Comparison of ENCODE assay signal across 9 cellular contexts in the genomic region with DNA sequence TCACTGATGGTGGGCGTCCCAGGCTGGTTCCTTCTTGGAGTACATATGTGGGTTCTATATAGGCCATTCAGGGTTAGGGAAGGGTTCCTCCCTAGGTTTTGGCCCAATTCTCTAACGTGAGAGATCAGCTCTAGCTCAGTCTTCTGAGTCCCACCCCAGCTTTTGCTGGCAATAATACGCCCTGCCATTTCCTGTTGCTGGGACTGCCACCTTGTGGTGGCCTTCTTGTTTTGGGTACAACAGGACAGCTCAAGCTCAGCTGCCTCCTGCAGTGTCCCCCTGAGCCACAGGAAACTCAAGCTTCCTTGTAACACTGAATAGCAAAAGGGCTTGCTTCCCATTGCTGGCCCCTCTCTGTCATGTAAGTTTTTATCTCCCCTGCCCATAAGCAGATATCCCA.
DNase-seq lines count a peak whose midpoint lies in the region; ATAC-seq and TF ChIP-seq lines count a peak whose summit lies in the region.
"Had no signal": no experiment of that assay in that cellular context is flagged by ENCODE, and none has a peak within 500 bp of the region (broad histone marks: within the 10 kb centered on the region; RNA-seq: fewer than 3 reads in every experiment).

No MANE protein-coding gene starts in this region.

- H3K4me3 Mint-ChIP-seq in progenitor cell of endocrine pancreas (ENCODE audit: low read depth) = no peak overlapping the region

- H3K4me3 ChIP-seq in MG63 = no peak overlapping the region
- H3K4me3 ChIP-seq: BLaER1 treated with 17β-estradiol and CSF1 and Interleukin-3, amounts not matched to agents 10 nM and 100 nM had no signal

- no peaks in the 10 kb centered on the region for H3K27me3 Mint-ChIP-seq in progenitor cell of endocrine pancreas

- H3K36me3 ChIP-seq in MG63 = peaks cover 10% of the 10 kb centered on the region

- H3K4me1 Mint-ChIP-seq in progenitor cell of endocrine pancreas (ENCODE audit: low read depth) = peaks cover under 1% of the 10 kb centered on the region

- no peaks in the 10 kb centered on the region for H3K9me3 Mint-ChIP-seq in progenitor cell of endocrine pancreas (ENCODE audit: low read depth)

- H3K27ac Mint-ChIP-seq in progenitor cell of endocrine pancreas = no peak overlapping the region

- TF ChIP-seq CTCF in progenitor cell of endocrine pancreas (IDR thresholded peaks at IDR 0.05; ENCODE audit: unreplicated experiment) = peak; percentile 48

- ATAC-seq in GM21619 (IDR thresholded peaks at IDR 0.05; ENCODE audit: unreplicated experiment) (peak; percentile 81), esophagus mucosa (peak; percentile 54)

- DNase-seq in NCI-H1436 (lab: John Stamatoyannopoulos, UW) (peak; percentile 12), NCI-H1436 treated with DMSO at 0.1 percent for 48 hours (lab: John Stamatoyannopoulos, UW) (no peak), MG63 (peak; percentile 10), progenitor cell of endocrine pancreas (ENCODE audit: low spot score, unreplicated experiment) (no peak), NCI-H2227 (lab: John Stamatoyannopoulos, UW; ENCODE audit: unreplicated experiment) (no peak)
- peak; percentile 34 for DNase-seq in activated CD4-positive, alpha-beta T cell treated with anti-CD3 and anti-CD28 coated beads, Interleukin-2, amount 50 U/mL, for 4 hours

- H3K27me3 ChIP-seq in MG63 = no peaks in the 10 kb centered on the region
- H3K27me3 ChIP-seq: BLaER1 treated with 17β-estradiol and CSF1 and Interleukin-3, amounts not matched to agents 10 nM and 100 nM had no signal

- no peaks in the 10 kb centered on the region for H3K9me3 ChIP-seq in MG63

- H3K36me3 Mint-ChIP-seq in progenitor cell of endocrine pancreas (ENCODE audit: insufficient read depth) = peaks cover 7% of the 10 kb centered on the region

Comparison
In these comparisons a context has a peak if more than half of its experiments do, and no peak if none do; other contexts are left out.
1. DNase-seq: peak in NCI-H1436 (single experiment), MG63 (single experiment) and activated CD4-positive, alpha-beta T cell treated with anti-CD3 and anti-CD28 coated beads, Interleukin-2, amount 50 U/mL, for 4 hours (2 of 2); none in NCI-H1436 treated with DMSO at 0.1 percent for 48 hours (single experiment), progenitor cell of endocrine pancreas (single experiment) and NCI-H2227 (single experiment).